In the genomic region with DNA sequence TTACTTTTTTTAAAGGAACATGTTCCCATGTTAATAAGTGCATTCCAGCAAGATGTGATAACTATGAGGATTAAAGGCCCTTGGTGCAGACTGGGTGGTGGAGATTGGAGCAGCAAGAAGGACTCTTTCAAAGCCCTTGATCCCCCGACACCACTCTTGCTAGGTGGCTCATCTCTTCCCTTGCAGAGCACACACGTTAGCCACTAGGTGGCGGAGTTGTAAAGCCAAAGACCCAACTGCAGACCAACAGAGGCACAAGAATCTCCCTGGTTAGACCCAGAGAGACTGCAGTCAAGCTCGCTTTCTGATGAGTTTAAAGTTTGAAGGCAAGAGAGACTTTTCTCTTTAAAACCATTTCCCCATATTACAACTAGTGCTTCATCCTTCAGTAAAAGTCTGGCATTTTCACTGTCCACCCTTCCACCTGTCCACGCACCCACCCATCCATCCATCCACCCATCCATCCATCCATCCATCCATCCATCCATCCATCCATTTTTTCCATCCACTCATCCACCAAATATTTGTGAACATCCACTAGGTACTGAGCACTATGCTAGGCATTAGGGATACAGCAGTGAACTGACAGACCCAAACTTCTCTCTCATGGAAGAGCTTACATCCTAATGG, we compare ENCODE assay signal across 8 cellular contexts.
DNase-seq lines count a peak whose midpoint lies in the region; ATAC-seq, FAIRE-seq and TF ChIP-seq lines count a peak whose summit lies in the region.

No MANE protein-coding gene starts in this region.

- H4K20me1 ChIP-seq in astrocyte (ENCODE audit: insufficient read depth, low read length), result no peaks in the 10 kb centered on the region

- DNase-seq in DMS53 (lab: John Stamatoyannopoulos, UW), result peak; percentile 93
- peak; percentile 47 for DNase-seq in GOT3 (lab: John Stamatoyannopoulos, UW)
- DNase-seq in NCI-H1092 (lab: John Stamatoyannopoulos, UW), result peak; percentile 34
- DNase-seq in SW 1271 (lab: John Stamatoyannopoulos, UW), result peak; percentile 52 to 78
- DNase-seq in astrocyte (ENCODE audit: low read depth), result peak; percentile 52
- peak; percentile 72 to 78 for DNase-seq in hippocampal formation (lab: John Stamatoyannopoulos, UW)
- peak; percentile 39 for DNase-seq in smooth muscle cell of the brain vasculature (ENCODE audit: low read depth, low spot score)

- no peaks in the 10 kb centered on the region for H3K36me3 Mint-ChIP-seq in astrocyte (ENCODE audit: low read depth, unreplicated experiment)

- peaks cover 2% of the 10 kb centered on the region for H3K4me1 Mint-ChIP-seq in astrocyte (ENCODE audit: low read depth, unreplicated experiment)

- no peak overlapping the region for H3K4me3 Mint-ChIP-seq in astrocyte (ENCODE audit: unreplicated experiment)

- no peaks in the 10 kb centered on the region for H3K36me3 ChIP-seq in astrocyte (ENCODE audit: insufficient read depth, low read length)

- no peaks in the 10 kb centered on the region for H3K4me1 ChIP-seq in astrocyte (ENCODE audit: insufficient read depth, low read length)

- H3K79me2 ChIP-seq in astrocyte (ENCODE audit: insufficient read depth, low read length), result no peaks in the 10 kb centered on the region

- no peak for FAIRE-seq in astrocyte (lab: Jason Lieb, UNC)

- peaks cover 46% of the 10 kb centered on the region for H3K27me3 Mint-ChIP-seq in astrocyte (ENCODE audit: low read depth, unreplicated experiment)

- no peak overlapping the region for H2AFZ ChIP-seq in astrocyte (ENCODE audit: low read depth, low read length)

- peak overlapping the region; percentile 31 for H3K27ac Mint-ChIP-seq in astrocyte (ENCODE audit: unreplicated experiment)

- no peak overlapping the region for H3K9ac ChIP-seq in astrocyte (ENCODE audit: low read length)

- ATAC-seq in GM19467 (IDR thresholded peaks at IDR 0.05; ENCODE audit: unreplicated experiment), result no peak

- H3K9me3 Mint-ChIP-seq in astrocyte (ENCODE audit: unreplicated experiment), result no peaks in the 10 kb centered on the region

- H3K27me3 ChIP-seq in astrocyte (ENCODE audit: insufficient read depth, low read length), result peaks cover 8% of the 10 kb centered on the region

- no peak overlapping the region for H3K4me2 ChIP-seq in astrocyte (ENCODE audit: low read length)

- no peak overlapping the region for H3K4me3 ChIP-seq in astrocyte (ENCODE audit: insufficient read depth, low read depth, low read length)

- H3K27ac ChIP-seq in astrocyte (ENCODE audit: low read depth, low read length), result no peak overlapping the region

- no peaks in the 10 kb centered on the region for H3K9me3 ChIP-seq in astrocyte (ENCODE audit: insufficient read depth, low read depth, low read length)

- peak; percentile 90 for TF ChIP-seq CTCF in astrocyte (IDR thresholded peaks at IDR 0.05; ENCODE audit: insufficient read depth, low read depth, low read length)

Comparison
In these comparisons a context has a peak if more than half of its experiments do, and no peak if none do; other contexts are left out.
1. DNase-seq: peak in every context shown above with its lines; median percentile 93 in DMS53; 75 in hippocampal formation; 65 in SW 1271; 52 in astrocyte; 47 in GOT3; 39 in smooth muscle cell of the brain vasculature; 34 in NCI-H1092.